In the genomic region with DNA sequence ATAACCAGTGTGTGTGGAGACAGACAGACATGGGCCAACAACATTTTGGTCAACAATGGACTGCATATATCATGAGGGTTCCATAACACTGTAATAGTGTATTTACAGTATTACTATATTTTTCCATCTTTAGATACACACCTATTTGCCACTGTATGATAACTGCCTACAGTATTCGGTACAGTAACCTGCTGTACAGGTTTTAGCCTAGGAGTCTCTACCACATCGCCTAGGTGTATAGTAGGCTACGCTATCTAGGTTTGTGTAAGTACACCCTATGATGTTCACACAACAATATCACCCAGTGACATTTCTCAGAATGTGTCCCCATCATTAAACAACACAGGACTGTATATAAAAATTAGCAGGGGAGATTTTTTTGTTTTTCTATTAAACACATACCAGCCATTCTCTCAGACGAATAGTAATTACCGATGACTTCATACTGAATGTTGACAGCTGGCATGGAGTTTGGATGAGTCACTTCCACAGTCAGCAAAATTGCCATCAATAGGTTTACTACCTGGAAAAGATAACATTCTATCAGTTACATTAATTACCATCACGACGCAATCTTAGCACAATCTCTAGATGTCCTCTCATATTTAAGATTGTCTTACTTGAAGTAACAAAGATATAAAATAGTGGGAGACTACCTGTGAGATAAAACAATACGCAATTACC, we compare ENCODE assay signal across 16 cellular contexts. TPM values are rescaled to one million over a fixed set of nuclear protein-coding genes. Genes with fewer than 3 reads are reported as not detected.
DNase-seq lines count a peak whose midpoint lies in the region; ATAC-seq, FAIRE-seq and TF ChIP-seq lines count a peak whose summit lies in the region.
"Had no signal": no experiment of that assay in that cellular context is flagged by ENCODE, and none has a peak within 500 bp of the region (broad histone marks: within the 10 kb centered on the region; RNA-seq: fewer than 3 reads in every experiment).

No MANE protein-coding gene starts in this region.

- intact Hi-C loops in Panc1 (cut with micrococcal nuclease; ENCODE audit: unreplicated experiment) (no loop called here), pancreas (cut with DNase I) (no loop called here), left colon (cut with DNase I, micrococcal nuclease) (no loop called here)

- H3K36me3 ChIP-seq in Panc1 (ENCODE audit: control insufficient read depth, insufficient read depth, low read length) (peaks cover 7% of the 10 kb centered on the region), pancreas (peaks cover 0 to 40% (median 14%) of the 10 kb centered on the region in 3 donors)
- H3K36me3 ChIP-seq in effector memory CD4-positive, alpha-beta T cell (ENCODE audit: control insufficient read depth, insufficient read depth, low read length), result peaks cover 47% of the 10 kb centered on the region

- ATAC-seq in Panc1 (peak; percentile 73; the same call in 1 of the 2 replicates), pancreas (peak; percentile 42 to 67 (median 62)), left colon (no peak)
- ATAC-seq: T-helper 17 cell had no signal

- no TSS peak for BruUV-seq in Panc1 (replicated peaks; lab: Mats Ljungman, UMichigan)

- H3K27ac ChIP-seq in Panc1 (ENCODE audit: low read length) (no peak overlapping the region), pancreas (no peak overlapping the region)
- H3K27ac ChIP-seq in effector memory CD4-positive, alpha-beta T cell (ENCODE audit: insufficient read depth, low read length, poor library complexity, severe bottlenecking), result peak overlapping the region; percentile 12
- H3K27ac ChIP-seq: neutrophil had no signal

- FAIRE-seq in pancreas (lab: Jason Lieb, UNC) (no peak), GM19239 (lab: Jason Lieb, UNC) (no peak)
- FAIRE-seq: GM12891 had no signal

- H3K4me3 ChIP-seq in Panc1 (ENCODE audit: low read depth in 2 of 2, low read length in 2 of 2) (no peak overlapping the region), pancreas (no peak overlapping the region)
- H3K4me3 ChIP-seq in effector memory CD4-positive, alpha-beta T cell (ENCODE audit: insufficient read depth, low read depth, low read length, poor library complexity, severe bottlenecking), result no peak overlapping the region
- H3K4me3 ChIP-seq: testis had no signal

- no peaks in the 10 kb centered on the region; the same call in 1 of the 2 replicates for H3K4me1 ChIP-seq in Panc1 (ENCODE audit: control insufficient read depth, insufficient read depth, low read length)
- no peaks in the 10 kb centered on the region for H3K4me1 ChIP-seq in effector memory CD4-positive, alpha-beta T cell (ENCODE audit: control insufficient read depth, insufficient read depth, low read length, poor library complexity, severe bottlenecking)
- H3K4me1 ChIP-seq in pancreas, result peaks cover 2 to 29% (median 21%) of the 10 kb centered on the region in 3 donors

- CTCF ChIA-PET in Panc1 (lab: Charles Lee), result no interaction called here

- H3K27me3 ChIP-seq in Panc1 (ENCODE audit: control insufficient read depth, insufficient read depth, low read length), result no peaks in the 10 kb centered on the region
- no peaks in the 10 kb centered on the region for H3K27me3 ChIP-seq in effector memory CD4-positive, alpha-beta T cell (replicated peaks; ENCODE audit: control insufficient read depth, insufficient read depth, low read length, poor library complexity, severe bottlenecking)
- no peaks in the 10 kb centered on the region for H3K27me3 ChIP-seq in pancreas
- H3K27me3 ChIP-seq: neutrophil, testis had no signal

- 57 to 63% methylated on average over 8 of the region's 8 CpGs for WGBS in pancreas, 2 donors

- in situ Hi-C loops in Panc1 (cut with HindIII; ENCODE audit: low pct_unique_long_range_greater_than_20kb, low sequenced_read_pairs), result no loop called here

- H3K9me3 ChIP-seq in Panc1 (ENCODE audit: control insufficient read depth, insufficient read depth, low read depth, low read length) (no peaks in the 10 kb centered on the region), pancreas (no peaks in the 10 kb centered on the region)
- H3K9me3 ChIP-seq in effector memory CD4-positive, alpha-beta T cell (ENCODE audit: control insufficient read depth, low read length), result no peaks in the 10 kb centered on the region
- H3K9me3 ChIP-seq: neutrophil, testis had no signal

- POLR2A ChIA-PET in Panc1 (lab: Charles Lee), result interaction anchor here (1.0 kb wide), 1 partner anchor 25 kb away, joined by 4 read pairs; no protein-coding TSS in a partner anchor

- DNase-seq in EH (ENCODE audit: low read depth) (peak; percentile 54), Panc1 (ENCODE audit: low read depth, low spot score) (peak; percentile 42), pancreas (no peak), HT-29 (ENCODE audit: low spot score) (no peak), epidermal melanocyte (ENCODE audit: insufficient read length, low spot score) (no peak), GM19239 (ENCODE audit: insufficient read length, low spot score) (no peak), left colon (no peak)
- no peak for DNase-seq in effector memory CD4-positive, alpha-beta T cell
- DNase-seq: DMS153, KG1, NCI-H1436, NCI-H446 treated with DMSO at 0.1 percent for 48 hours, T-helper 17 cell, testis had no signal

- no peak for TF ChIP-seq CTCF in Panc1 (IDR thresholded peaks at IDR 0.05)
- TF ChIP-seq CTCF in pancreas (IDR thresholded peaks at IDR 0.05), result no peak

RNA-seq across cellular contexts. Expression of gene LAPTM4A, which starts 10.8 kb away (rescaled TPM):
- total RNA-seq in Panc1 (2021; ENCODE audit: unreplicated experiment), result 123 TPM
- 105 TPM for polyA plus RNA-seq in Panc1 (2012; ENCODE audit: insufficient read length)
- 100 to 1,000 TPM in 3 of 6 donors, 10 to 100 TPM in 3; 57.8 to 162 (median 98.7) TPM for total RNA-seq in pancreas
- 100 to 1,000 TPM in 1 of 2 donors, 10 to 100 TPM in 1; 60.0 to 163 TPM for polyA plus RNA-seq in pancreas
- total RNA-seq in HT-29 (2014; rRNA removed; shearing (Covaris generic)), result 22.7 and 26.8 TPM in 2 replicates
- 100 to 1,000 TPM; 151 to 168 TPM for total RNA-seq in left colon

RNA-seq across cellular contexts. Expression of gene MATN3, which starts 28.2 kb away (rescaled TPM):
- total RNA-seq in Panc1 (2021; ENCODE audit: unreplicated experiment) (3.5 TPM), pancreas (1 to 10 TPM in 1 of 6 donors, under 1 TPM in 3, not detected in 2; 0.25 to 3.5 (median 0.52) TPM), left colon (under 1 TPM; 0.15 to 0.42 TPM)
- polyA plus RNA-seq in Panc1 (2012; ENCODE audit: insufficient read length), result 5.3 TPM
- polyA plus RNA-seq in pancreas, result under 1 TPM; 0.23 to 0.54 TPM
- total RNA-seq in HT-29 (2014; rRNA removed; shearing (Covaris generic)), result 0.26 and 1.0 TPM in 2 replicates
- total RNA-seq: T-helper 17 cell had no signal

RNA-seq across cellular contexts. Expression of gene WDR35, which starts 50.7 kb away (rescaled TPM):
- total RNA-seq in Panc1 (2021; ENCODE audit: unreplicated experiment) (13.8 TPM), pancreas (1 to 10 TPM; 2.8 to 7.2 (median 3.8) TPM), left colon (1 to 10 TPM; 2.4 to 3.1 TPM)
- 6.4 TPM for polyA plus RNA-seq in Panc1 (2012; ENCODE audit: insufficient read length)
- 1 to 10 TPM; 2.6 to 5.2 TPM for polyA plus RNA-seq in pancreas
- 3.9 and 4.4 TPM in 2 replicates for total RNA-seq in HT-29 (2014; rRNA removed; shearing (Covaris generic))

Comparison
In these comparisons a context has a peak if more than half of its experiments do, and no peak if none do; other contexts are left out.
1. DNase-seq: peak in EH (single experiment) and Panc1 (single experiment); none in effector memory CD4-positive, alpha-beta T cell (0 of 3), pancreas (0 of 6), HT-29 (single experiment), epidermal melanocyte (single experiment), GM19239 (single experiment) and left colon (0 of 2).